8 cellular contexts compared by ENCODE assay signal in the genomic region with DNA sequence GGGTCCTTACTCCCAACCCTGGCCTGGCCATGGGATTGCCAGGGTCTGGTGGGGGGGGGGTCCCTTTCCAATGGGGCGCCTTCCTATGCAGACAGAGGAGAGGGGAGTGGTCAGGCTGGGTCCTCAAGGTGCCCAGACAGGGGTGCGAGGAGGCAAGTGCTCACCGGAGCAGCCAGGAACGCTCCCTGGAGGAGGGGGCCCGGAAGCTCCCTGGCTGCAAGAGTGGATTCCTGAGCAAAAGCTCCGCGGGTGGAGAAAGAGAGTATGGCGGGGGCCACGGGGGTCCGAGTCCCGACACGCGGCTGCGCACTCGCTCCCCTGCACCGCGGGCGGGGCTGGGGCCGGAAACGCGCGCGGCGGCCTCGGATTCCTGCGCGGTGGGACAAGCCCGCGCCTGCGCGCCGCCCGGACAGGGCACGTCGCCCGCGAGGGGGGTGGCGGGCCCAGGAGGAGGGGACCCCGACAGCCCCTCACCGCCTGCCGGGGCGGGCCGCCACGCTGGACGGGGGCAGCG. TPM values are rescaled to one million over a fixed set of nuclear protein-coding genes. Genes with fewer than 3 reads are reported as not detected.
A peak's percentile ranks its signal among the peaks of the same experiment; 100 is the strongest.
DNase-seq lines count a peak whose midpoint lies in the region; ATAC-seq, FAIRE-seq and TF ChIP-seq lines count a peak whose summit lies in the region.

No MANE protein-coding gene starts in this region.

- TF ChIP-seq POLR2A in GM12891 (IDR thresholded peaks at IDR 0.05; ENCODE audit: low read depth, low read length), result no peak

- FAIRE-seq in GM12891 (lab: Jason Lieb, UNC), result peak; percentile 54

- H3K27ac ChIP-seq in mesenchymal stem cell (ENCODE audit: low read length, poor library complexity, severe bottlenecking), result peak overlapping the region; percentile 61

- WGBS in mesenchymal stem cell, result 11% methylated on average over 13 of the region's 46 CpGs

- H2AFZ ChIP-seq in mesenchymal stem cell (ENCODE audit: low read depth, low read length), result peak overlapping the region; percentile 94

- DNase-seq in GM12891 (ENCODE audit: insufficient read length, low spot score) (peak; percentile 70), dermis blood vessel endothelial cell (peak; percentile 64), mesenchymal stem cell (peak; percentile 51), globus pallidus (ENCODE audit: low spot score) (no peak)
- DNase-seq in activated CD4-positive, alpha-beta T cell treated with anti-CD3 and anti-CD28 coated beads for 48 hours, result peak; percentile 69
- peak; percentile 38 for DNase-seq in stimulated activated CD8-positive, alpha-beta memory T cell treated with anti-CD3 and anti-CD28 coated beads, Interleukin-7, amount 100 ng/mL, for 24 hours (ENCODE audit: low read depth)

- H3K9ac ChIP-seq in mesenchymal stem cell (ENCODE audit: low read length), result peak overlapping the region; percentile 63

- no peaks in the 10 kb centered on the region for H3K9me3 ChIP-seq in mesenchymal stem cell (ENCODE audit: control insufficient read depth, low read length)

- H3K4ac ChIP-seq in mesenchymal stem cell (ENCODE audit: low read depth in 1 of 2, low read length in 2 of 2), result peak overlapping the region; percentile 79 to 87

- peak overlapping the region in 1 of 2 experiments; percentile 23 for H3K14ac ChIP-seq in mesenchymal stem cell (ENCODE audit: low read length in 2 of 2)

- peak overlapping the region; percentile 98 for H4K8ac ChIP-seq in mesenchymal stem cell (ENCODE audit: low read length)

- peak overlapping the region; percentile 86 for H4K91ac ChIP-seq in mesenchymal stem cell (ENCODE audit: low read length)

- peak overlapping the region; percentile 93 for H3K18ac ChIP-seq in mesenchymal stem cell (ENCODE audit: low read depth in 1 of 2, low read length in 2 of 2)

- peak overlapping the region; percentile 85 for H2BK120ac ChIP-seq in mesenchymal stem cell (ENCODE audit: low read depth, low read length)

- peaks cover 55% of the 10 kb centered on the region for H3K4me1 ChIP-seq in mesenchymal stem cell (ENCODE audit: control insufficient read depth, insufficient read depth, low read depth, low read length)

- peak overlapping the region; percentile 33 to 71 for H2BK12ac ChIP-seq in mesenchymal stem cell (ENCODE audit: low read length in 2 of 2)

- H3K4me2 ChIP-seq in mesenchymal stem cell (ENCODE audit: low read length, poor library complexity, severe bottlenecking), result peak overlapping the region; percentile 67

- no peak overlapping the region for H2BK5ac ChIP-seq in mesenchymal stem cell (ENCODE audit: low read depth, low read length, poor library complexity, severe bottlenecking)

- H2AK5ac ChIP-seq in mesenchymal stem cell (ENCODE audit: low read length, severe bottlenecking), result peak overlapping the region; percentile 61

- H3K4me3 ChIP-seq in mesenchymal stem cell (ENCODE audit: insufficient read depth in 1 of 2, low read depth in 1 of 2, low read length in 2 of 2), result peak overlapping the region; percentile 75 to 78

- ATAC-seq in HG03521 (IDR thresholded peaks at IDR 0.05; ENCODE audit: unreplicated experiment), result peak; percentile 33
- no peak for ATAC-seq in GM18519 (IDR thresholded peaks at IDR 0.05; ENCODE audit: low FRiP score, unreplicated experiment)

- H2BK15ac ChIP-seq in mesenchymal stem cell (ENCODE audit: low read depth, poor library complexity, severe bottlenecking), result peak overlapping the region; percentile 90

- H3K79me1 ChIP-seq in mesenchymal stem cell (replicated peaks; ENCODE audit: low read length, poor library complexity, severe bottlenecking), result peaks cover 4% of the 10 kb centered on the region

- H3K36me3 ChIP-seq in mesenchymal stem cell (ENCODE audit: control insufficient read depth in 1 of 2, insufficient read depth in 2 of 2, low read depth in 1 of 2, low read length in 2 of 2), result peaks cover 0 to 3% of the 10 kb centered on the region in 2 experiments

- peaks cover 7 to 33% of the 10 kb centered on the region in 2 experiments for H3K27me3 ChIP-seq in mesenchymal stem cell (ENCODE audit: control insufficient read depth in 1 of 2, insufficient read depth in 1 of 2, low read length in 2 of 2)

- no peak overlapping the region for H3K23ac ChIP-seq in mesenchymal stem cell (ENCODE audit: low read length in 2 of 2)

TF ChIP-seq in GM12891, 5 proteins besides CTCF, POLR2A, EP300 and RAD21:
- no peak for TF ChIP-seq SPI1 (IDR thresholded peaks at IDR 0.05; ENCODE audit: low read depth, low read length)
- TF ChIP-seq PAX5 (IDR thresholded peaks at IDR 0.05; ENCODE audit: insufficient read depth, low read length, severe bottlenecking), result no peak
- no peak for TF ChIP-seq POLR2AphosphoS5 (IDR thresholded peaks at IDR 0.05; ENCODE audit: low read depth, low read length)
- TF ChIP-seq TAF1 (IDR thresholded peaks at IDR 0.05; ENCODE audit: low read depth, low read length), result no peak
- no peak for TF ChIP-seq POU2F2 (IDR thresholded peaks at IDR 0.05; ENCODE audit: low read depth, low read length)
TF ChIP-seq in GM12891: peak in this region for 0.

RNA-seq across cellular contexts. Expression of a gene that starts 27.7 kb away (rescaled TPM):
- 18.8 TPM for polyA plus RNA-seq in GM12891 (2012; ENCODE audit: low read depth, missing spikeins)
- total RNA-seq in dermis blood vessel endothelial cell, result 0.09 and 0.85 TPM in 2 replicates
- 0.03 TPM for polyA plus RNA-seq in mesenchymal stem cell (2013, experiment 1 of 2)
- polyA plus RNA-seq in mesenchymal stem cell (2013, experiment 2 of 2), result 0.01 TPM
